Comparison of ENCODE assay signal across 11 cellular contexts in genomic region chr5:10145922-10146321, GRCh38.
DNase-seq lines count a peak whose midpoint lies in the region; ATAC-seq, FAIRE-seq and TF ChIP-seq lines count a peak whose summit lies in the region.
"Had no signal": no experiment of that assay in that cellular context is flagged by ENCODE, and none has a peak within 500 bp of the region (broad histone marks: within the 10 kb centered on the region; RNA-seq: fewer than 3 reads in every experiment).

No MANE protein-coding gene starts in this region.

- DNase-seq in AG09319 (ENCODE audit: extremely low read depth, low read depth) (peak; percentile 34), RCC 7860 (ENCODE audit: low spot score) (peak; percentile 75), inferior parietal cortex (ENCODE audit: extremely low spot score) (peak; percentile 62)
- DNase-seq in activated CD4-positive, alpha-beta T cell treated with anti-CD3 and anti-CD28 coated beads for 48 hours: no peak
- DNase-seq: activated CD4-positive, alpha-beta T cell treated with anti-CD3 and anti-CD28 coated beads, Interleukin-2, amount 50 U/mL, for 4 hours; left cardiac atrium; upper lobe of left lung had no signal

- POLR2A ChIA-PET in HEK293 (lab: Yijun Ruan, JAX): no interaction called here

- CTCF ChIA-PET in HEK293 (lab: Yijun Ruan, JAX): interaction anchor here (0.6 to 0.7 kb wide), 2 partner anchors 385 to 492 kb away, joined by 3 to 4 read pairs; no protein-coding TSS in a partner anchor

- no peak overlapping the region for H3K27ac ChIP-seq in HEK293 (ENCODE audit: extremely low read depth, low read depth, low read length)
- H3K27ac ChIP-seq: upper lobe of left lung had no signal

- H3K9me3 ChIP-seq in HEK293 (ENCODE audit: control insufficient read depth, insufficient read depth, low read depth, low read length): no peaks in the 10 kb centered on the region; the same call in 1 of the 2 replicates
- H3K9me3 ChIP-seq: upper lobe of left lung had no signal

- ATAC-seq in HG03520 (IDR thresholded peaks at IDR 0.05; ENCODE audit: unreplicated experiment): no peak
- ATAC-seq in HG03342 (IDR thresholded peaks at IDR 0.05; ENCODE audit: unreplicated experiment): no peak
- no peak for ATAC-seq in HG03159 (IDR thresholded peaks at IDR 0.05; ENCODE audit: unreplicated experiment)

- no peaks in the 10 kb centered on the region for H3K4me1 ChIP-seq in HEK293 (ENCODE audit: control insufficient read depth, insufficient read depth, low read length)
- H3K4me1 ChIP-seq: upper lobe of left lung had no signal

- H3K4me3 ChIP-seq in HEK293 (ENCODE audit: low read depth, low read length): no peak overlapping the region
- H3K4me3 ChIP-seq: upper lobe of left lung had no signal

- TF ChIP-seq CTCF in AG09319 (IDR thresholded peaks at IDR 0.05; ENCODE audit: low read depth, low read length) (peak; percentile 38), HEK293 (tag by site-specific recombination; IDR thresholded peaks at IDR 0.05) (no peak)

- H3K36me3 ChIP-seq in HEK293 (ENCODE audit: control insufficient read depth in 2 of 2, insufficient read depth in 1 of 2, low read length in 2 of 2): no peaks in the 10 kb centered on the region
- H3K36me3 ChIP-seq: upper lobe of left lung had no signal

- peak; percentile 81 for FAIRE-seq in RCC 7860 (lab: Jason Lieb, UNC)

TF ChIP-seq in HEK293, 187 proteins besides CTCF, POLR2A, EP300 and RAD21:
- no peak for TF ChIP-seq PATZ1 (tag by site-specific recombination; IDR thresholded peaks at IDR 0.05)
- TF ChIP-seq ZNF654 (tag by site-specific recombination; IDR thresholded peaks at IDR 0.05; ENCODE audit: low read depth): peak; percentile 52
- 0 out of 2 replicates have a peak, but pooled peaks have one; percentile 19 for TF ChIP-seq ZNF580 (tag by site-specific recombination; IDR thresholded peaks at IDR 0.05)
